In the genomic region with DNA sequence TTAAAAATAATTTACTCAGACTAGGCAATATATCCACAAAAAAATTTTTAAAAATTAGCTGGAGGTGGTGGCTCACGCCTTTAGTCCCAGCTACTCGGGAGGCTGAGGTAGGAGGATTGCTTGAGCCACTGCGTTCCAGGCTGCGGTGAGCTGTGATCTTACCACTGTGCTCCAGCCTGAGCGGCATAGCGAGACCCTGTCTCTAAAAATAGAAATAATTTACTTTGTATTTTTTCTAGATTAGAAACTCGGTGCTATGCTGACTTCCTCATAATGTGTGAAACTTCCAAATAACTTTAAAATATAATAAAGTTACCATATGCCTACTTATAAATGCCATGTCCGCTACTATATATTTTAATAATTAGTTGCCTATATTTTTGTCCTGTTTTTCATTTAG, we compare ENCODE assay signal across 22 cellular contexts.
"Had no signal": no experiment of that assay in that cellular context is flagged by ENCODE, and none has a peak within 500 bp of the region (broad histone marks: within the 10 kb centered on the region; RNA-seq: fewer than 3 reads in every experiment).

No MANE protein-coding gene starts in this region.

- H3K9ac ChIP-seq: parathyroid adenoma had no signal

- H3K4me3 Mint-ChIP-seq: activated T-cell treated with anti-CD3 and anti-CD28 coated beads, Interleukin-2, amount 50 U/mL, for 4 hours; stimulated activated effector memory CD8-positive, alpha-beta T cell treated with anti-CD3 and anti-CD28 coated beads, Interleukin-12 subunit alpha, Interleukin-12 subunit beta, amount 100 ng/mL, for 72 hours had no signal

- H2AFZ ChIP-seq: parathyroid adenoma had no signal

- H3K36me3 ChIP-seq: adrenal gland, breast epithelium, esophagus muscularis mucosa, thyroid gland, vagina had no signal

- H3K27me3 ChIP-seq: adrenal gland, breast epithelium, esophagus muscularis mucosa, thyroid gland, vagina had no signal

- ATAC-seq: activated T-cell treated with anti-CD3 and anti-CD28 coated beads, Interleukin-2, amount 50 U/mL, for 4 hours; left ventricle myocardium superior; naive thymus-derived CD8-positive, alpha-beta T cell; sciatic nerve; stimulated activated effector memory CD8-positive, alpha-beta T cell treated with anti-CD3 and anti-CD28 coated beads, Interleukin-12 subunit alpha, Interleukin-12 subunit beta, amount 100 ng/mL, for 72 hours had no signal

- H3K4me3 ChIP-seq: adrenal gland, breast epithelium, esophagus muscularis mucosa, smooth muscle cell, thyroid gland, vagina had no signal

- H3K36me3 Mint-ChIP-seq: immature natural killer cell had no signal

- H3K4me2 ChIP-seq: smooth muscle cell had no signal

- DNase-seq: activated CD4-positive, alpha-beta T cell treated with anti-CD3 and anti-CD28 coated beads, Interleukin-2, amount 50 U/mL, for 1 hour; activated CD4-positive, CD25-positive, alpha-beta regulatory T cell treated with anti-CD3 and anti-CD28 coated beads, Interleukin-2, amount 50 U/mL, for 72 hours; activated CD8-positive, alpha-beta memory T cell treated with anti-CD3 and anti-CD28 coated beads, Interleukin-2, amount 50 U/mL, for 4 hours; activated effector memory CD4-positive, alpha-beta T cell treated with anti-CD3 and anti-CD28 coated beads, Interleukin-2, amount 50 U/mL, for 16 hours; activated T-cell treated with anti-CD3 and anti-CD28 coated beads, Interleukin-2, amount 50 U/mL, for 4 hours; adrenal gland; effector CD8-positive, alpha-beta T cell; immature natural killer cell; left ventricle myocardium superior; naive thymus-derived CD8-positive, alpha-beta T cell; stimulated activated CD4-positive, alpha-beta T cell treated with anti-CD3 and anti-CD28 coated beads, Interleukin-4, amount 100 ng/mL, for 24 hours; T-helper 1 cell; T-helper 9 cell; thyroid gland had no signal

- H3K9me3 ChIP-seq: adrenal gland, breast epithelium, esophagus muscularis mucosa, thyroid gland, vagina had no signal

- H3K27me3 Mint-ChIP-seq: activated naive CD4-positive, alpha-beta T cell treated with anti-CD3 and anti-CD28 coated beads, Interleukin-2, amount 50 U/mL, for 24 hours; naive thymus-derived CD8-positive, alpha-beta T cell had no signal

- H3K27ac ChIP-seq: adrenal gland, breast epithelium, esophagus muscularis mucosa, parathyroid adenoma, thyroid gland, vagina had no signal

- H3K27ac Mint-ChIP-seq: activated naive CD4-positive, alpha-beta T cell treated with anti-CD3 and anti-CD28 coated beads, Interleukin-2, amount 50 U/mL, for 24 hours had no signal

- H3K9me3 Mint-ChIP-seq: activated naive CD4-positive, alpha-beta T cell treated with anti-CD3 and anti-CD28 coated beads, Interleukin-2, amount 50 U/mL, for 24 hours; activated T-cell treated with anti-CD3 and anti-CD28 coated beads, Interleukin-2, amount 50 U/mL, for 4 hours; immature natural killer cell; naive thymus-derived CD8-positive, alpha-beta T cell; stimulated activated effector memory CD8-positive, alpha-beta T cell treated with anti-CD3 and anti-CD28 coated beads, Interleukin-12 subunit alpha, Interleukin-12 subunit beta, amount 100 ng/mL, for 72 hours had no signal
